Comparison of ENCODE assay signal across 20 cellular contexts in the genomic region with DNA sequence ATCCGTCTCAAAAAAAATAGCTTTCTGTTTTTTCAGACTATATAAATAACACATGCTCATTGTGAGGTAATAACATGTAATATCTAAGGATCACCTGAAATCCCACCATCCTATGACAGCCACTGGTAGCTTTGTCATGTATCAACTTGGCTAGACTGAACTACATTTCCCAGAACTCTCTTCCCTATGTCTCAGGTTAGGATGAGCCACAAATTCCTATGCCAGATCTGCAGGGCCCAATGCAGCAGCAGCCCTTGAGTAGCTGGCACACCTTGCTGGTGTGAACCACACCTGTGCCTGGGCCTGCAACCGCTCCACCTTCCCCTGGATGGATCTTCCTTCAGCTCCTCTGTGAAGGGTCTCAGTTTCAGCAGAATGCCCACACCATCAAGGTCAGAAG. TPM values are rescaled to one million over a fixed set of nuclear protein-coding genes. Genes with fewer than 3 reads are reported as not detected.
DNase-seq lines count a peak whose midpoint lies in the region; ATAC-seq and TF ChIP-seq lines count a peak whose summit lies in the region.
"Had no signal": no experiment of that assay in that cellular context is flagged by ENCODE, and none has a peak within 500 bp of the region (broad histone marks: within the 10 kb centered on the region; RNA-seq: fewer than 3 reads in every experiment).

No MANE protein-coding gene starts in this region.

- CTCF ChIA-PET in CD8-positive, alpha-beta T cell (lab: Charles Lee): no interaction called here

- DNase-seq in NCI-H2171 treated with DMSO at 0.1 percent for 48 hours (lab: John Stamatoyannopoulos, UW): peak; percentile 10
- DNase-seq in NCI-H2171 (lab: John Stamatoyannopoulos, UW): no peak
- no peak for DNase-seq in CD8-positive, alpha-beta T cell
- DNase-seq in activated naive CD8-positive, alpha-beta T cell treated with anti-CD3 and anti-CD28 coated beads, Interleukin-2, amount 10 ng/mL, durations not matched to agents 7 days and 5 days: no peak
- peak; percentile 17 for DNase-seq in iPS-NIHi7 (ENCODE audit: extremely low spot score)
- no peak for DNase-seq in superior temporal gyrus (ENCODE audit: extremely low spot score)
- no peak for DNase-seq in activated gamma-delta T cell treated with Interleukin-2 at 50 U/mL for 16 hours
- no peak for DNase-seq in stimulated activated CD4-positive, alpha-beta T cell treated with anti-CD3 and anti-CD28 coated beads, Interleukin-15, amount 100 ng/mL, for 24 hours
- DNase-seq: 8988T; activated CD4-positive, alpha-beta T cell treated with anti-CD3 and anti-CD28 coated beads, Interleukin-2, amount 10 ng/mL, durations not matched to agents 24 days and 14 days; activated naive CD4-positive, alpha-beta T cell treated with anti-CD3 and anti-CD28 coated beads, Interleukin-2, amount 50 U/mL, for 16 hours; BE2C; NCI-H1417; occipital lobe; SIG-M5; stimulated activated CD4-positive, alpha-beta T cell treated with anti-CD3 and anti-CD28 coated beads, Interleukin-12 subunit alpha, Interleukin-12 subunit beta, amount 100 ng/mL, for 4 hours; T-helper 1 cell had no signal

- H3K9me3 ChIP-seq in CD8-positive, alpha-beta T cell (ENCODE audit: low read length): no peaks in the 10 kb centered on the region
- H3K9me3 ChIP-seq: BE2C, suprapubic skin, vagina had no signal

- peaks cover 28% of the 10 kb centered on the region for H3K36me3 ChIP-seq in CD8-positive, alpha-beta T cell (ENCODE audit: insufficient read depth, low read length)

- POLR2A ChIA-PET in CD8-positive, alpha-beta T cell (lab: Charles Lee): interaction anchor here (1.8 kb wide), 1 partner anchor 12 kb away, joined by 4 read pairs; no protein-coding TSS in a partner anchor
- POLR2A ChIA-PET in activated naive CD8-positive, alpha-beta T cell treated with anti-CD3 and anti-CD28 coated beads, Interleukin-2, amount 10 ng/mL, durations not matched to agents 7 days and 5 days (lab: Charles Lee): interaction anchor here (1.8 kb wide), 1 partner anchor 28 kb away, joined by 8 read pairs; the partner anchor contains the start of genes NUDT21 and OGFOD1

- no peak for TF ChIP-seq CTCF in CD8-positive, alpha-beta T cell (IDR thresholded peaks at IDR 0.05)

- H3K9me3 Mint-ChIP-seq in CD8-positive, alpha-beta T cell: no peaks in the 10 kb centered on the region
- H3K9me3 Mint-ChIP-seq in activated naive CD8-positive, alpha-beta T cell treated with anti-CD3 and anti-CD28 coated beads, Interleukin-2, amount 10 ng/mL, durations not matched to agents 7 days and 5 days: no peaks in the 10 kb centered on the region
- H3K9me3 Mint-ChIP-seq: activated CD4-positive, alpha-beta T cell treated with anti-CD3 and anti-CD28 coated beads, Interleukin-2, amount 10 ng/mL, durations not matched to agents 24 days and 14 days had no signal

- peak overlapping the region; percentile 23 for H3K27ac Mint-ChIP-seq in CD8-positive, alpha-beta T cell
- peak overlapping the region; percentile 9 for H3K27ac Mint-ChIP-seq in activated naive CD8-positive, alpha-beta T cell treated with anti-CD3 and anti-CD28 coated beads, Interleukin-2, amount 10 ng/mL, durations not matched to agents 7 days and 5 days
- H3K27ac Mint-ChIP-seq: activated CD4-positive, alpha-beta T cell treated with anti-CD3 and anti-CD28 coated beads, Interleukin-2, amount 10 ng/mL, durations not matched to agents 24 days and 14 days had no signal

- H3K27me3 ChIP-seq in CD8-positive, alpha-beta T cell (ENCODE audit: insufficient read depth, low read length): no peaks in the 10 kb centered on the region
- H3K27me3 ChIP-seq: BE2C, suprapubic skin, vagina had no signal

- peaks cover 78% of the 10 kb centered on the region for H3K36me3 Mint-ChIP-seq in CD8-positive, alpha-beta T cell
- peaks cover 42% of the 10 kb centered on the region for H3K36me3 Mint-ChIP-seq in activated naive CD8-positive, alpha-beta T cell treated with anti-CD3 and anti-CD28 coated beads, Interleukin-2, amount 10 ng/mL, durations not matched to agents 7 days and 5 days

- H3K4me3 ChIP-seq in CD8-positive, alpha-beta T cell (ENCODE audit: low read depth, low read length): no peak overlapping the region
- H3K4me3 ChIP-seq: coronary artery, suprapubic skin, vagina had no signal

- H3K27me3 Mint-ChIP-seq in CD8-positive, alpha-beta T cell (ENCODE audit: low read depth): no peaks in the 10 kb centered on the region
- no peaks in the 10 kb centered on the region for H3K27me3 Mint-ChIP-seq in activated naive CD8-positive, alpha-beta T cell treated with anti-CD3 and anti-CD28 coated beads, Interleukin-2, amount 10 ng/mL, durations not matched to agents 7 days and 5 days
- H3K27me3 Mint-ChIP-seq: activated CD4-positive, alpha-beta T cell treated with anti-CD3 and anti-CD28 coated beads, Interleukin-2, amount 10 ng/mL, durations not matched to agents 24 days and 14 days had no signal

- no peaks in the 10 kb centered on the region for H3K4me1 Mint-ChIP-seq in CD8-positive, alpha-beta T cell (ENCODE audit: low read depth)
- peaks cover 10% of the 10 kb centered on the region for H3K4me1 Mint-ChIP-seq in activated naive CD8-positive, alpha-beta T cell treated with anti-CD3 and anti-CD28 coated beads, Interleukin-2, amount 10 ng/mL, durations not matched to agents 7 days and 5 days

- H3K4me1 ChIP-seq in CD8-positive, alpha-beta T cell (ENCODE audit: insufficient read depth, low read length): no peaks in the 10 kb centered on the region
- H3K4me1 ChIP-seq: BE2C, vagina had no signal

- H3K4me3 Mint-ChIP-seq in CD8-positive, alpha-beta T cell: no peak overlapping the region
- H3K4me3 Mint-ChIP-seq in activated naive CD8-positive, alpha-beta T cell treated with anti-CD3 and anti-CD28 coated beads, Interleukin-2, amount 10 ng/mL, durations not matched to agents 7 days and 5 days: no peak overlapping the region
- H3K4me3 Mint-ChIP-seq: activated CD4-positive, alpha-beta T cell treated with anti-CD3 and anti-CD28 coated beads, Interleukin-2, amount 10 ng/mL, durations not matched to agents 24 days and 14 days had no signal

- ATAC-seq in CD8-positive, alpha-beta T cell: no peak
- no peak for ATAC-seq in activated naive CD8-positive, alpha-beta T cell treated with anti-CD3 and anti-CD28 coated beads, Interleukin-2, amount 10 ng/mL, durations not matched to agents 7 days and 5 days (ENCODE audit: low read depth)

- intact Hi-C loops in CD8-positive, alpha-beta T cell (cut with DNase I, micrococcal nuclease): no loop called here

- no peak overlapping the region for H3K27ac ChIP-seq in CD8-positive, alpha-beta T cell (ENCODE audit: low read depth, low read length)
- H3K27ac ChIP-seq: coronary artery, suprapubic skin, vagina had no signal

RNA-seq across cellular contexts. Expression of gene OGFOD1, which starts 28.1 kb away (rescaled TPM):
- 10 to 100 TPM; 17.0 to 21.5 TPM for total RNA-seq in CD8-positive, alpha-beta T cell
- total RNA-seq in activated naive CD8-positive, alpha-beta T cell treated with anti-CD3 and anti-CD28 coated beads, Interleukin-2, amount 10 ng/mL, durations not matched to agents 7 days and 5 days: 10 to 100 TPM; 39.3 to 39.6 TPM

RNA-seq across cellular contexts. Expression of gene NUDT21, which starts 28.3 kb away (rescaled TPM):
- 100 to 1,000 TPM in 1 of 2 experiments, 10 to 100 TPM in 1; 99.1 to 106 TPM for total RNA-seq in CD8-positive, alpha-beta T cell
- total RNA-seq in activated naive CD8-positive, alpha-beta T cell treated with anti-CD3 and anti-CD28 coated beads, Interleukin-2, amount 10 ng/mL, durations not matched to agents 7 days and 5 days: 100 to 1,000 TPM; 200 to 204 TPM

RNA-seq across cellular contexts. Expression of gene BBS2, which starts 40.4 kb away (rescaled TPM):
- 10 to 100 TPM; 60.6 to 62.1 TPM for total RNA-seq in CD8-positive, alpha-beta T cell
- total RNA-seq in activated naive CD8-positive, alpha-beta T cell treated with anti-CD3 and anti-CD28 coated beads, Interleukin-2, amount 10 ng/mL, durations not matched to agents 7 days and 5 days: 10 to 100 TPM; 38.2 to 41.5 TPM

RNA-seq across cellular contexts. Expression of gene AMFR, which starts 54.1 kb away (rescaled TPM):
- total RNA-seq in CD8-positive, alpha-beta T cell: 10 to 100 TPM; 75.4 to 76.4 TPM
- total RNA-seq in activated naive CD8-positive, alpha-beta T cell treated with anti-CD3 and anti-CD28 coated beads, Interleukin-2, amount 10 ng/mL, durations not matched to agents 7 days and 5 days: 10 to 100 TPM; 50.0 to 55.5 TPM

Comparison
In these comparisons a context has a peak if more than half of its experiments do, and no peak if none do; other contexts are left out.
1. DNase-seq: peak in NCI-H2171 treated with DMSO at 0.1 percent for 48 hours (single experiment) and iPS-NIHi7 (single experiment); none in NCI-H2171 (single experiment), CD8-positive, alpha-beta T cell (0 of 7), activated naive CD8-positive, alpha-beta T cell treated with anti-CD3 and anti-CD28 coated beads, Interleukin-2, amount 10 ng/mL, durations not matched to agents 7 days and 5 days (single experiment), superior temporal gyrus (single experiment), activated gamma-delta T cell treated with Interleukin-2 at 50 U/mL for 16 hours (single experiment) and stimulated activated CD4-positive, alpha-beta T cell treated with anti-CD3 and anti-CD28 coated beads, Interleukin-15, amount 100 ng/mL, for 24 hours (single experiment).